In the genomic region with DNA sequence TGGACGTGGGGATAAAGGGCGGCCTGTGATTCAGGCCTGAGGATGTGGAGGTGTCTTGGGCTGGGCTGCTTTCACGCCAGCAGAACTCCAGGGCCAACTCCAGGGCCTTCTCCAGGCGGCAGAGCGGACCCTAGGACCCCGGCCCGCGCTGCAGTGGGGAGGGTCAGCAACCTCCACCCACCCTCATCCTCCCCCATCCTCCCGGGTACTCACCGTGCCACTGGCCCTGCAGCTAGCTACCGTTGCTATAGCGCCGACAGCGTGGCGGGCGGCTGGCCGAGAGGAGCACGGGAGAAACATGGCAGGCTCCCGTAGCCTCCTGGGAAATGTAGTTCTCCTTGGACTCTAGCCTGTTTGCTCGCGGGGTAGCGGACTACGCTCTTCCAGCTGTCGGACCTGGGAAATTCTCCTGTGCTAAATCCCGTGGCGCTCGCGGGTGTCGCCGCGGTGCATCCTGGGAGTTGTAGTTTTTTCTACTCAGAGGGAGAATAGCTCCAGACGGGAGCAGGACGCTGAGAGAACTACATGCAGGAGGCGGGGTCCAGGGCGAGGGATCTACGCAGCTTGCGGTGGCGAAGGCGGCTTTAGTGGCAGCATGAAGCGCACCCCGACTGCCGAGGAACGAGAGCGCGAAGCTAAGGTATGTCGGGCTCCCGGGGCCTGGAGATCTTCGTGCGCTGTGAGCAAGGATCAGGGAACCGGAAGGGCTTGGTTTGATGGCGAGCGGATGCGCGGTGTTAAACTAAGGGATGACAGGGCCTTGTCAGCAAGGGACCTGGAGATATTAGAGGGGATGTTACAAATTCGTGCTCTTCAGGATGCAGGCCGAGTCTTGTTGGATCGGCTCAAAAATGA, we compare ENCODE assay signal across 1 cellular context.
TF ChIP-seq lines count a peak whose summit lies in the region.

Gene FTO (plus strand): TSS at position 567 of the 855 bp plus-strand sequence.
Gene RPGRIP1L (minus strand): TSS at position 270 of the 855 bp plus-strand sequence. CDS start 3,136 bp downstream, outside the sequence.

TF ChIP-seq in HepG2, 621 proteins besides CTCF, POLR2A, EP300 and RAD21 (continued from another document and continues in another):
- 0 out of 2 replicates have a peak, but pooled peaks have one; percentile 46 for TF ChIP-seq ZNF800 (CRISPR knock-in tag; IDR thresholded peaks at IDR 0.05)
- no peak for TF ChIP-seq ZNF460 (CRISPR knock-in tag; IDR thresholded peaks at IDR 0.05; ENCODE audit: borderline replicate concordance)
- TF ChIP-seq ZNF75D (CRISPR knock-in tag; IDR thresholded peaks at IDR 0.05; ENCODE audit: borderline replicate concordance), result no peak
- 0 out of 2 replicates have a peak, but pooled peaks have one; percentile 36 for TF ChIP-seq IRF1 (CRISPR knock-in tag; IDR thresholded peaks at IDR 0.05; ENCODE audit: low read depth)
- peak; percentile 95 for TF ChIP-seq RFX1 (IDR thresholded peaks at IDR 0.05)
- no peak for TF ChIP-seq ZBTB7A (CRISPR knock-in tag; IDR thresholded peaks at IDR 0.05)
- no peak for TF ChIP-seq NR3C1 (CRISPR knock-in tag; IDR thresholded peaks at IDR 0.05)
- no peak for TF ChIP-seq FUBP1 (CRISPR knock-in tag; IDR thresholded peaks at IDR 0.05; ENCODE audit: borderline replicate concordance)
- TF ChIP-seq GATA4 (IDR thresholded peaks at IDR 0.05; ENCODE audit: borderline replicate concordance, low read depth), result no peak
- peak; percentile 66; the same call in 1 of the 2 replicates for TF ChIP-seq ZSCAN21 (CRISPR knock-in tag; IDR thresholded peaks at IDR 0.05; ENCODE audit: borderline replicate concordance)
- peak; percentile 87; the same call in 1 of the 2 replicates for TF ChIP-seq ZBTB4 (CRISPR knock-in tag; IDR thresholded peaks at IDR 0.05; ENCODE audit: borderline replicate concordance)
- TF ChIP-seq ZNF605 (CRISPR knock-in tag; IDR thresholded peaks at IDR 0.05), result peak; percentile 98
- TF ChIP-seq ZIK1 (CRISPR knock-in tag; IDR thresholded peaks at IDR 0.05; ENCODE audit: borderline replicate concordance, low read depth), result no peak; the same call in 1 of the 2 replicates
- peak; percentile 93; the same call in 1 of the 2 replicates for TF ChIP-seq ATRX (CRISPR knock-in tag; IDR thresholded peaks at IDR 0.05; ENCODE audit: borderline replicate concordance)
- peak; percentile 89; the same call in 1 of the 2 replicates for TF ChIP-seq TIGD3 (CRISPR knock-in tag; IDR thresholded peaks at IDR 0.05; ENCODE audit: borderline replicate concordance)
- no peak for TF ChIP-seq ATF3 (CRISPR knock-in tag; IDR thresholded peaks at IDR 0.05)
- TF ChIP-seq, protein P1, sequence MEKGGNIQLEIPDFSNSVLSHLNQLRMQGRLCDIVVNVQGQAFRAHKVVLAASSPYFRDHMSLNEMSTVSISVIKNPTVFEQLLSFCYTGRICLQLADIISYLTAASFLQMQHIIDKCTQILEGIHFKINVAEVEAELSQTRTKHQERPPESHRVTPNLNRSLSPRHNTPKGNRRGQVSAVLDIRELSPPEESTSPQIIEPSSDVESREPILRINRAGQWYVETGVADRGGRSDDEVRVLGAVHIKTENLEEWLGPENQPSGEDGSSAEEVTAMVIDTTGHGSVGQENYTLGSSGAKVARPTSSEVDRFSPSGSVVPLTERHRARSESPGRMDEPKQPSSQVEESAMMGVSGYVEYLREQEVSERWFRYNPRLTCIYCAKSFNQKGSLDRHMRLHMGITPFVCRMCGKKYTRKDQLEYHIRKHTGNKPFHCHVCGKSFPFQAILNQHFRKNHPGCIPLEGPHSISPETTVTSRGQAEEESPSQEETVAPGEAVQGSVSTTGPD (CRISPR knock-in tag; IDR thresholded peaks at IDR 0.05), result no peak
- no peak for TF ChIP-seq BRCA1 (CRISPR knock-in tag; IDR thresholded peaks at IDR 0.05)
- 0 out of 2 replicates have a peak, but pooled peaks have one; percentile 59 for TF ChIP-seq ZNF225 (CRISPR knock-in tag; IDR thresholded peaks at IDR 0.05)
- TF ChIP-seq JUND (CRISPR knock-in tag; IDR thresholded peaks at IDR 0.05), result peak; percentile 14; the same call in 1 of the 2 replicates
- TF ChIP-seq, protein P2, sequence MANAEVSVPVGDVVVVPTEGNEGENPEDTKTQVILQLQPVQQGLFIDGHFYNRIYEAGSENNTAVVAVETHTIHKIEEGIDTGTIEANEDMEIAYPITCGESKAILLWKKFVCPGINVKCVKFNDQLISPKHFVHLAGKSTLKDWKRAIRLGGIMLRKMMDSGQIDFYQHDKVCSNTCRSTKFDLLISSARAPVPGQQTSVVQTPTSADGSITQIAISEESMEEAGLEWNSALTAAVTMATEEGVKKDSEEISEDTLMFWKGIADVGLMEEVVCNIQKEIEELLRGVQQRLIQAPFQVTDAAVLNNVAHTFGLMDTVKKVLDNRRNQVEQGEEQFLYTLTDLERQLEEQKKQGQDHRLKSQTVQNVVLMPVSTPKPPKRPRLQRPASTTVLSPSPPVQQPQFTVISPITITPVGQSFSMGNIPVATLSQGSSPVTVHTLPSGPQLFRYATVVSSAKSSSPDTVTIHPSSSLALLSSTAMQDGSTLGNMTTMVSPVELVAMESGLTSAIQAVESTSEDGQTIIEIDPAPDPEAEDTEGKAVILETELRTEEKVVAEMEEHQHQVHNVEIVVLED (CRISPR knock-in tag; IDR thresholded peaks at IDR 0.05; ENCODE audit: borderline replicate concordance), result peak; percentile 97
- TF ChIP-seq ZNF510 (CRISPR knock-in tag; IDR thresholded peaks at IDR 0.05; ENCODE audit: low read depth), result peak; percentile 80; the same call in 1 of the 2 replicates
- peak; percentile 76 for TF ChIP-seq MEF2D (CRISPR knock-in tag; IDR thresholded peaks at IDR 0.05)
- no peak for TF ChIP-seq BATF2 (CRISPR knock-in tag; IDR thresholded peaks at IDR 0.05)
- TF ChIP-seq SMAD9 (CRISPR knock-in tag; IDR thresholded peaks at IDR 0.05), result no peak
- peak; percentile 60 for TF ChIP-seq ZSCAN9 (CRISPR knock-in tag; IDR thresholded peaks at IDR 0.05; ENCODE audit: borderline replicate concordance)
- TF ChIP-seq ZSCAN20 (CRISPR knock-in tag; IDR thresholded peaks at IDR 0.05; ENCODE audit: borderline replicate concordance), result 0 out of 2 replicates have a peak, but pooled peaks have one; percentile 12
- peak; percentile 82; the same call in 1 of the 2 replicates for TF ChIP-seq CREB3 (CRISPR knock-in tag; IDR thresholded peaks at IDR 0.05)
- TF ChIP-seq ZNF709 (CRISPR knock-in tag; IDR thresholded peaks at IDR 0.05), result peak; percentile 54; the same call in 1 of the 2 replicates
- TF ChIP-seq THYN1 (CRISPR knock-in tag; IDR thresholded peaks at IDR 0.05; ENCODE audit: borderline replicate concordance, low read depth), result no peak
- TF ChIP-seq, protein P3, sequence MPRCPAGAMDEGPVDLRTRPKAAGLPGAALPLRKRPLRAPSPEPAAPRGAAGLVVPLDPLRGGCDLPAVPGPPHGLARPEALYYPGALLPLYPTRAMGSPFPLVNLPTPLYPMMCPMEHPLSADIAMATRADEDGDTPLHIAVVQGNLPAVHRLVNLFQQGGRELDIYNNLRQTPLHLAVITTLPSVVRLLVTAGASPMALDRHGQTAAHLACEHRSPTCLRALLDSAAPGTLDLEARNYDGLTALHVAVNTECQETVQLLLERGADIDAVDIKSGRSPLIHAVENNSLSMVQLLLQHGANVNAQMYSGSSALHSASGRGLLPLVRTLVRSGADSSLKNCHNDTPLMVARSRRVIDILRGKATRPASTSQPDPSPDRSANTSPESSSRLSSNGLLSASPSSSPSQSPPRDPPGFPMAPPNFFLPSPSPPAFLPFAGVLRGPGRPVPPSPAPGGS (CRISPR knock-in tag; IDR thresholded peaks at IDR 0.05), result 0 out of 2 replicates have a peak, but pooled peaks have one; percentile 31
- TF ChIP-seq SIN3A (IDR thresholded peaks at IDR 0.05; ENCODE audit: borderline replicate concordance, low read depth, low read length), result peak; percentile 96; the same call in 1 of the 2 replicates
- peak; percentile 96 for TF ChIP-seq ZNF343 (CRISPR knock-in tag; IDR thresholded peaks at IDR 0.05)
- no peak for TF ChIP-seq DPF2 (CRISPR knock-in tag; IDR thresholded peaks at IDR 0.05; ENCODE audit: borderline replicate concordance, low read depth)
- 0 out of 2 replicates have a peak, but pooled peaks have one; percentile 85 for TF ChIP-seq CCDC6 (CRISPR knock-in tag; IDR thresholded peaks at IDR 0.05)
- peak; percentile 78 for TF ChIP-seq ZNF563 (CRISPR knock-in tag; IDR thresholded peaks at IDR 0.05)
- TF ChIP-seq ZNF549 (CRISPR knock-in tag; IDR thresholded peaks at IDR 0.05), result no peak
